ENCODE assay signal across 2 cellular contexts in the genomic region with DNA sequence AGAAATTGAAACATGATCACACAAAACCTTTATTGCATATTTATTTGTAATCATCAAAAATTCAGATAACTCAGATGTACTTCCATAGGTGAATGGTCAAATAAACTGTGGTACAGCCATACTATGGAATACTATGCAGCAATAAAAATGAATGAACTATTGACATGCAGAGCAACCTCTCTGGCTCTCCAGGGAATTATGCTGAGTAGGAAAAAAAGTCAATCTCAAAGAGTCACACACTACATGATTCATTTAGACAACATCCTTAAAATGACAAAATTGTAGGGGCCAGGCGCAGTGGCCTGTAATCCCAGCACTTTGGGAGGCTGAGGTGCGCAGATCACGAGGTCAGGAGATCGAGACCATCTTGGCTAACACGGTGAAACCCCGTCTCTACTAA.
TF ChIP-seq lines count a peak whose summit lies in the region.

No MANE protein-coding gene starts in this region.

TF ChIP-seq in HepG2, 621 proteins besides CTCF, POLR2A, EP300 and RAD21:
- TF ChIP-seq MAFK (conservative IDR thresholded peaks at IDR 0.05 in 1 of 2, IDR thresholded peaks at IDR 0.05 in 1 of 2; ENCODE audit: low read length in 2 of 2) (peak; percentile 74 to 78), MAFF (IDR thresholded peaks at IDR 0.05; ENCODE audit: low read depth, low read length) (peak; percentile 64), KLF16 (CRISPR knock-in tag; IDR thresholded peaks at IDR 0.05) (no peak)

TF ChIP-seq in IMR-90, 13 proteins besides CTCF, POLR2A, EP300 and RAD21:
- TF ChIP-seq FOS (IDR thresholded peaks at IDR 0.05; ENCODE audit: low read depth, low read length) = no peak
- TF ChIP-seq MAFK (IDR thresholded peaks at IDR 0.05; ENCODE audit: low read depth, low read length) = peak; percentile 62
